Comparison of ENCODE assay signal across 10 cellular contexts in the genomic region with DNA sequence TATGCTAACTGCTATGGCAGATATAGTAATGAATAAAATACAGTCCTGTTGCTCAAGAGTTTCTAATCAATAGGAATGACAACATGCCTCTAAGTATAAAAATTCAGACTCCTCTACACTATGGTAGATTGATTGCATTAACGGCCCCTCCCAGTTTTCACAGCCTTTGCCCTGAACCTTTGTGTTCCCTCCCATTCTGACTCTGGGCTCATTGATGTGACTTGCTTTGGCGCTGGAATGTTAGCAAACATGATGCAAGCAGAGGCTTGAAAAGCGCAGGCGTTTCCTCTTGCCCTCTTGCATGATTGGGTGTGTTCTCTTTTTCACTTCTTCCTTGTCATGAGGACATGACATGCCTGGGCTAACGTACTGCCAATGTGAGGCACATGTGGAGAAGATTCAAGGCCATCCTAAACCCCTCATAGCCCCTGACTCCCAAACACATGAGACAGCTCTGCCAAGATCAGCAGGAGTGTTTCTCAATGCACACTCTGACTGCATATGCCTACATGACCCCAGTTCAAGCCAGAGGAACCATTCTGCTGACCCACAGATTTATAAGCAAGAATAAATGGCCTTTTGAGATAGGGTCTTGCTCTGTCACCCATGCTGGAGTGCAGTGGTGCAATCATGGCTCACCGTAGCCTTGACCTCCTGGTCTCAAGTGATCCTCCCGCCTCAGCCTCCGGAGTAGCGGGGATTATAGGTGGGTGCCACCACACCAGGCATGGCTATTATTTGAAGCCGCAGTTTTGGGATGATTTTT. TPM values are rescaled to one million over a fixed set of nuclear protein-coding genes. Genes with fewer than 3 reads are reported as not detected.
DNase-seq lines count a peak whose midpoint lies in the region; ATAC-seq and TF ChIP-seq lines count a peak whose summit lies in the region.
"Had no signal": no experiment of that assay in that cellular context is flagged by ENCODE, and none has a peak within 500 bp of the region (broad histone marks: within the 10 kb centered on the region; RNA-seq: fewer than 3 reads in every experiment).

No MANE protein-coding gene starts in this region.

- H3K23ac ChIP-seq in mesenchymal stem cell (ENCODE audit: low read length in 2 of 2), result peak overlapping the region in 1 of 2 experiments; percentile 77

- no peak overlapping the region for H3K18ac ChIP-seq in mesenchymal stem cell (ENCODE audit: low read depth in 1 of 2, low read length in 2 of 2)

- no peak overlapping the region for H3K4me2 ChIP-seq in mesenchymal stem cell (ENCODE audit: low read length, poor library complexity, severe bottlenecking)

- H3K14ac ChIP-seq in mesenchymal stem cell (ENCODE audit: low read length in 2 of 2), result no peak overlapping the region

- H3K4me1 ChIP-seq in mesenchymal stem cell (ENCODE audit: control insufficient read depth, insufficient read depth, low read depth, low read length) (no peaks in the 10 kb centered on the region), aorta (ENCODE audit: control insufficient read depth in 1 of 2, insufficient read depth in 2 of 2, low read length in 2 of 2) (no peaks in the 10 kb centered on the region)

- no peaks in the 10 kb centered on the region for H3K79me1 ChIP-seq in mesenchymal stem cell (replicated peaks; ENCODE audit: low read length, poor library complexity, severe bottlenecking)

- no peak overlapping the region for H2BK15ac ChIP-seq in mesenchymal stem cell (ENCODE audit: low read depth, poor library complexity, severe bottlenecking)

- no peaks in the 10 kb centered on the region for H3K36me3 ChIP-seq in mesenchymal stem cell (ENCODE audit: control insufficient read depth in 1 of 2, insufficient read depth in 2 of 2, low read depth in 1 of 2, low read length in 2 of 2)
- no peaks in the 10 kb centered on the region for H3K36me3 ChIP-seq in aorta (ENCODE audit: control insufficient read depth in 1 of 2, insufficient read depth in 2 of 2, low read length in 1 of 2)

- H2BK5ac ChIP-seq in mesenchymal stem cell (ENCODE audit: low read depth, low read length, poor library complexity, severe bottlenecking), result no peak overlapping the region

- H2AFZ ChIP-seq in mesenchymal stem cell (ENCODE audit: low read depth, low read length), result no peak overlapping the region

- H4K91ac ChIP-seq in mesenchymal stem cell (ENCODE audit: low read length), result no peak overlapping the region

- DNase-seq in stimulated activated CD4-positive, alpha-beta T cell treated with anti-CD3 and anti-CD28 coated beads, Interleukin-15, amount 100 ng/mL, for 24 hours, result peak; percentile 6
- DNase-seq in stimulated activated CD4-positive, alpha-beta T cell treated with anti-CD3 and anti-CD28 coated beads, Interleukin-12 subunit alpha, Interleukin-12 subunit beta, amount 100 ng/mL, for 4 hours, result no peak
- peak; percentile 54 for DNase-seq in choroid plexus epithelial cell (ENCODE audit: low read depth)
- peak; percentile 25 for DNase-seq in mesenchymal stem cell
- peak; percentile 68 to 79 for DNase-seq in aorta
- no peak for DNase-seq in islet precursor cell
- DNase-seq in epidermal melanocyte (ENCODE audit: insufficient read length, low spot score), result no peak
- DNase-seq: NCI-H2107 had no signal

- H3K9me3 ChIP-seq in mesenchymal stem cell (ENCODE audit: control insufficient read depth, low read length), result no peaks in the 10 kb centered on the region
- no peaks in the 10 kb centered on the region for H3K9me3 ChIP-seq in aorta (ENCODE audit: control insufficient read depth, low read length)

- no peak overlapping the region for H3K9ac ChIP-seq in mesenchymal stem cell (ENCODE audit: low read length)

- no peak overlapping the region for H2BK120ac ChIP-seq in mesenchymal stem cell (ENCODE audit: low read depth, low read length)

- no peak overlapping the region for H3K4ac ChIP-seq in mesenchymal stem cell (ENCODE audit: low read depth in 1 of 2, low read length in 2 of 2)

- H3K27ac ChIP-seq in mesenchymal stem cell (ENCODE audit: low read length, poor library complexity, severe bottlenecking) (no peak overlapping the region), aorta (ENCODE audit: low read depth in 1 of 2, low read length in 2 of 2) (no peak overlapping the region)
- H3K27ac ChIP-seq: C4-2B had no signal

- intact Hi-C loops in aorta (cut with DNase I), result no loop called here

- H3K27me3 ChIP-seq in mesenchymal stem cell (ENCODE audit: control insufficient read depth in 1 of 2, insufficient read depth in 1 of 2, low read length in 2 of 2) (no peaks in the 10 kb centered on the region), aorta (ENCODE audit: control insufficient read depth in 1 of 2, insufficient read depth in 2 of 2, low read length in 1 of 2) (no peaks in the 10 kb centered on the region)

- no peak overlapping the region for H3K4me3 ChIP-seq in choroid plexus epithelial cell (ENCODE audit: low read depth, low read length)
- H3K4me3 ChIP-seq in mesenchymal stem cell (ENCODE audit: insufficient read depth in 1 of 2, low read depth in 1 of 2, low read length in 2 of 2), result no peak overlapping the region
- H3K4me3 ChIP-seq in aorta (ENCODE audit: low read length in 2 of 2), result no peak overlapping the region

- TF ChIP-seq CTCF in choroid plexus epithelial cell (conservative IDR thresholded peaks at IDR 0.05; ENCODE audit: low read depth, low read length), result no peak

- ATAC-seq in aorta (ENCODE audit: low FRiP score) (peak; percentile 67), HG02588 (IDR thresholded peaks at IDR 0.05; ENCODE audit: unreplicated experiment) (no peak)

- 88% methylated on average over 10 of the region's 10 CpGs for WGBS in mesenchymal stem cell
- 85 to 86% methylated on average over 10 of the region's 10 CpGs for WGBS in aorta, 2 donors

- H2AK5ac ChIP-seq in mesenchymal stem cell (ENCODE audit: low read length, severe bottlenecking), result no peak overlapping the region

- peak overlapping the region; percentile 45 for H4K8ac ChIP-seq in mesenchymal stem cell (ENCODE audit: low read length)

- H2BK12ac ChIP-seq in mesenchymal stem cell (ENCODE audit: low read length in 2 of 2), result no peak overlapping the region

RNA-seq across cellular contexts. Expression of gene CD28, which starts 49.7 kb away (rescaled TPM):
- 0.01 TPM for polyA plus RNA-seq in mesenchymal stem cell (2013, experiment 1 of 2)
- 0.01 TPM for polyA plus RNA-seq in mesenchymal stem cell (2013, experiment 2 of 2)
- 10 to 100 TPM in 1 of 2 donors, 1 to 10 TPM in 1; 7.4 to 11.0 TPM for total RNA-seq in aorta
- polyA plus RNA-seq in aorta, result 1 to 10 TPM; 1.0 to 4.0 TPM

Comparison
In these comparisons a context has a peak if more than half of its experiments do, and no peak if none do; other contexts are left out.
1. DNase-seq: peak in stimulated activated CD4-positive, alpha-beta T cell treated with anti-CD3 and anti-CD28 coated beads, Interleukin-15, amount 100 ng/mL, for 24 hours (single experiment), choroid plexus epithelial cell (single experiment), mesenchymal stem cell (single experiment) and aorta (2 of 2); none in stimulated activated CD4-positive, alpha-beta T cell treated with anti-CD3 and anti-CD28 coated beads, Interleukin-12 subunit alpha, Interleukin-12 subunit beta, amount 100 ng/mL, for 4 hours (single experiment), islet precursor cell (single experiment) and epidermal melanocyte (single experiment).